Comparison of ENCODE assay signal across 17 cellular contexts in genomic region chr10:52865213-52865612, GRCh38.
"Had no signal": no experiment of that assay in that cellular context is flagged by ENCODE, and none has a peak within 500 bp of the region (broad histone marks: within the 10 kb centered on the region; RNA-seq: fewer than 3 reads in every experiment).

No MANE protein-coding gene starts in this region.

- H3K4me3 ChIP-seq: ascending aorta, gastrocnemius medialis, tibial nerve had no signal

- H3K36me3 Mint-ChIP-seq: naive thymus-derived CD8-positive, alpha-beta T cell; T-cell had no signal

- H3K4me3 Mint-ChIP-seq: activated B cell treated with CpG ODN at 0.5 μM for 24 hours; activated CD8-positive, alpha-beta T cell treated with anti-CD3 and anti-CD28 coated beads, Interleukin-2, amount 10 ng/mL, durations not matched to agents 7 days and 5 days; activated naive CD4-positive, alpha-beta T cell treated with anti-CD3 and anti-CD28 coated beads for 36 hours; activated T-cell treated with anti-CD3 and anti-CD28 coated beads, Interleukin-2, amount 50 U/mL, for 24 hours; naive thymus-derived CD8-positive, alpha-beta T cell; T-cell had no signal

- H3K27ac ChIP-seq: ascending aorta, gastrocnemius medialis, neutrophil had no signal

- H3K27me3 Mint-ChIP-seq: activated B cell treated with CpG ODN at 0.5 μM for 24 hours; activated T-cell treated with anti-CD3 and anti-CD28 coated beads, Interleukin-2, amount 50 U/mL, for 24 hours; naive thymus-derived CD8-positive, alpha-beta T cell; T-cell had no signal

- H3K27ac Mint-ChIP-seq: activated B cell treated with CpG ODN at 0.5 μM for 24 hours; activated CD8-positive, alpha-beta T cell treated with anti-CD3 and anti-CD28 coated beads, Interleukin-2, amount 10 ng/mL, durations not matched to agents 7 days and 5 days; activated naive CD4-positive, alpha-beta T cell treated with anti-CD3 and anti-CD28 coated beads for 36 hours; activated T-cell treated with anti-CD3 and anti-CD28 coated beads, Interleukin-2, amount 50 U/mL, for 24 hours; activated T-helper 2 cell treated with anti-CD3 and anti-CD28 coated beads, Interferon-gamma antibody, Interleukin-2, Interleukin-4, amounts not matched to agents 10 μg/mL and 5 μg/mL and 100 μg/mL, durations not matched to agents 14 hours and 24 hours and 36 hours; naive thymus-derived CD8-positive, alpha-beta T cell; T-cell had no signal

- H3K9me3 ChIP-seq: ascending aorta, gastrocnemius medialis, neutrophil, tibial nerve had no signal

- H3K27me3 ChIP-seq: ascending aorta, gastrocnemius medialis, neutrophil, tibial nerve had no signal

- H3K4me1 Mint-ChIP-seq: activated B cell treated with CpG ODN at 0.5 μM for 24 hours; naive thymus-derived CD8-positive, alpha-beta T cell; T-cell had no signal

- H3K36me3 ChIP-seq: ascending aorta, gastrocnemius medialis, neutrophil, tibial nerve had no signal

- ATAC-seq: activated CD8-positive, alpha-beta T cell treated with anti-CD3 and anti-CD28 coated beads, Interleukin-2, amount 10 ng/mL, durations not matched to agents 7 days and 5 days; gastrocnemius medialis; naive thymus-derived CD8-positive, alpha-beta T cell; T-cell had no signal

- H3K4me1 ChIP-seq: ascending aorta, gastrocnemius medialis had no signal

- DNase-seq: activated B cell treated with CpG ODN at 0.5 μM for 24 hours; activated CD4-positive, alpha-beta T cell treated with anti-CD3 and anti-CD28 coated beads for 48 hours; activated CD8-positive, alpha-beta T cell treated with anti-CD3 and anti-CD28 coated beads, Interleukin-2, amount 10 ng/mL, durations not matched to agents 7 days and 5 days; activated naive CD4-positive, alpha-beta T cell treated with anti-CD3 and anti-CD28 coated beads for 36 hours; activated T-cell treated with anti-CD3 and anti-CD28 coated beads, Interleukin-2, amount 50 U/mL, for 24 hours; effector CD4-positive, alpha-beta T cell; head of caudate nucleus; naive thymus-derived CD8-positive, alpha-beta T cell; stimulated activated CD4-positive, alpha-beta T cell treated with anti-CD3 and anti-CD28 coated beads, Interleukin-2, amount 100 ng/mL, for 24 hours; stimulated activated naive CD4-positive, alpha-beta T cell treated with Interleukin-2 at 50 U/mL for 16 hours; substantia nigra; T-cell had no signal
